ENCODE assay signal across 24 cellular contexts in the genomic region with DNA sequence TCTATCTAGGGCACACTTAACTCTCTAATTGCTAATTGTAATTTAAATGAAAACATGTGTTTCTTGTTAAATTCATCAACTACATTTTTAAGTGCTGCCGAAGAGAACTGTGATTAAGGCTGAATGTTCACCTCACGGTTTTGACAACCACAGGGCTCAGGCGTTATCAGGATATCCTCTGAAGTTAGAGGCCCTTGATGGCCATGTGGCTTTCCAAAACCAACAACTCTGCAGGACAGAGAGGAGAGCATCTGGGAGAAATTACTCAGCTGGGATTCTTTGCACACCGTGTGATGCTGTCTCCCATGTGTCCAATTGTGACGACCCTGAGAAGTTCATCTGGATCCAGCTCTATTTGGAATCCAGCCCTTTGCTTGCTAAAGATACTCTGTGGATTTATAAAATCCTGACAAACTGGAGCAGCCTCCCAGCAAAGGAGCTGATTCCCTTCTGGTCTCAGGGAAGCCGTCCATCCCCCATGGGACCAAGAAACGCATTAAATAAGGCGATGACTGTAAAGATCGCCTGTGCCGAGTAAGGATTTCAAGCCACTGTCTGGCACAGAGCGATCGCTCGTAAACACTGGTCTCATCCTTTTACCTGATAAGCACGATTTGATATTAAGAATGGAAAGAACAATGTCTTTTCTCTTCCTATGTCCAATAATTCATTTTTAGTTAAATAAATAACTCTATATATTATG.
DNase-seq lines count a peak whose midpoint lies in the region; ATAC-seq, FAIRE-seq and TF ChIP-seq lines count a peak whose summit lies in the region.
"Had no signal": no experiment of that assay in that cellular context is flagged by ENCODE, and none has a peak within 500 bp of the region (broad histone marks: within the 10 kb centered on the region; RNA-seq: fewer than 3 reads in every experiment).

No MANE protein-coding gene starts in this region.

- ATAC-seq in left ventricle myocardium superior (peak; percentile 80), HG03565 (IDR thresholded peaks at IDR 0.05; ENCODE audit: unreplicated experiment) (no peak)
- ATAC-seq: activated CD8-positive, alpha-beta T cell treated with anti-CD3 and anti-CD28 coated beads, Interleukin-2, amount 10 ng/mL, durations not matched to agents 7 days and 5 days; effector memory CD8-positive, alpha-beta T cell; GM23338; natural killer cell treated with Interleukin-12 subunit alpha and Interleukin-12 subunit beta and Interleukin-15 and Interleukin-18, amount 100 ng/mL, for 72 hours; T-helper 17 cell had no signal

- DNase-seq in A673 (ENCODE audit: low spot score) (peak; percentile 29), GM04503 (ENCODE audit: low read depth) (peak; percentile 37), WERI-Rb-1 (peak; percentile 51), left ventricle myocardium superior (no peak), midbrain (lab: John Stamatoyannopoulos, UW) (no peak), urothelium cell line (ENCODE audit: low spot score) (no peak), NCI-H2196 (lab: John Stamatoyannopoulos, UW; ENCODE audit: unreplicated experiment) (no peak)
- DNase-seq: activated B cell treated with CpG ODN at 0.5 μM for 24 hours; activated CD8-positive, alpha-beta T cell treated with anti-CD3 and anti-CD28 coated beads, Interleukin-2, amount 10 ng/mL, durations not matched to agents 7 days and 5 days; activated naive CD4-positive, alpha-beta T cell treated with anti-CD3 and anti-CD28 coated beads for 36 hours; activated T-cell treated with anti-CD3 and anti-CD28 coated beads, Interleukin-2, amount 50 U/mL, for 24 hours; aorta; CD4-positive, alpha-beta memory T cell; DND-41; effector memory CD8-positive, alpha-beta T cell; Karpas-422; NCI-H1092 treated with DMSO at 0.1 percent for 48 hours; NCI-H2081; SHP77 treated with DMSO at 0.1 percent for 48 hours; stimulated activated CD4-positive, alpha-beta T cell treated with anti-CD3 and anti-CD28 coated beads, Interleukin-2, amount 100 ng/mL, for 48 hours; T-helper 17 cell had no signal

- CTCF ChIA-PET in A673 (lab: Charles Lee) = no interaction called here

- H3K4me1 ChIP-seq in A673 (ENCODE audit: insufficient read depth, low read length, poor library complexity, severe bottlenecking) = peaks cover 6% of the 10 kb centered on the region

- no peak overlapping the region for H3K27ac ChIP-seq in A673 (ENCODE audit: low read depth, low read length, poor library complexity, severe bottlenecking)
- no peak overlapping the region for H3K27ac ChIP-seq in WERI-Rb-1

- intact Hi-C loops in A673 (cut with micrococcal nuclease; ENCODE audit: unreplicated experiment) = no loop called here
- intact Hi-C loops in left ventricle myocardium superior (cut with micrococcal nuclease) = no loop called here

- no TSS peak for BruUV-seq in A673 (replicated peaks; lab: Mats Ljungman, UMichigan)

- H3K36me3 ChIP-seq in A673 (ENCODE audit: insufficient read depth, low read length, poor library complexity, severe bottlenecking) (no peaks in the 10 kb centered on the region), WERI-Rb-1 (no peaks in the 10 kb centered on the region)

- no peaks in the 10 kb centered on the region for H3K9me3 ChIP-seq in A673 (ENCODE audit: low read depth, low read length, poor library complexity, severe bottlenecking)
- no peaks in the 10 kb centered on the region for H3K9me3 ChIP-seq in WERI-Rb-1 (ENCODE audit: severe bottlenecking)

- no peak for FAIRE-seq in urothelium cell line (lab: Jason Lieb, UNC)

- TF ChIP-seq CTCF in A673 (conservative IDR thresholded peaks at IDR 0.05; ENCODE audit: low read depth, low read length) (no peak), WERI-Rb-1 (IDR thresholded peaks at IDR 0.05; ENCODE audit: low read depth, low read length) (no peak)

- H3K27me3 ChIP-seq in A673 (replicated peaks; ENCODE audit: insufficient read depth, low read depth, low read length, poor library complexity) (no peaks in the 10 kb centered on the region), WERI-Rb-1 (ENCODE audit: insufficient read depth, low read depth, severe bottlenecking) (no peaks in the 10 kb centered on the region)

- POLR2A ChIA-PET in A673 (lab: Charles Lee; ENCODE audit: low non-redundant PET) = no interaction called here

- H3K4me3 ChIP-seq in A673 (ENCODE audit: low read depth, low read length, poor library complexity, severe bottlenecking) (no peak overlapping the region), WERI-Rb-1 (ENCODE audit: low read depth, low read length) (peak overlapping the region; percentile 20; the same call in 1 of the 2 replicates)
- H3K4me3 ChIP-seq: GM23338 had no signal

Comparison
In these comparisons a context has a peak if more than half of its experiments do, and no peak if none do; other contexts are left out.
1. DNase-seq: peak in A673 (single experiment), GM04503 (single experiment) and WERI-Rb-1 (single experiment); none in left ventricle myocardium superior (single experiment), midbrain (single experiment), urothelium cell line (single experiment) and NCI-H2196 (single experiment).